Comparison of ENCODE assay signal across 8 cellular contexts in genomic region chr10:62816179-62817119, GRCh38. TPM values are rescaled to one million over a fixed set of nuclear protein-coding genes. Genes with fewer than 3 reads are reported as not detected.
DNase-seq lines count a peak whose midpoint lies in the region; ATAC-seq and TF ChIP-seq lines count a peak whose summit lies in the region.

EGR2 (minus strand) TSS chr10:62816366; CDS start chr10:62816029, 337 bp downstream.

- H3K4me3 ChIP-seq in GM12875 (ENCODE audit: low read depth, low read length) = peak within 1 kb of the TSS; percentile 72

- H3K27ac Mint-ChIP-seq in T-helper 1 cell treated with Interleukin-12 subunit alpha and Interleukin-12 subunit beta and Interleukin-4 antibody, amounts not matched to agents 30 μg/mL and 1 μg/mL, for 36 hours = peak within 1 kb of the TSS; percentile 97
- H3K27ac Mint-ChIP-seq in progenitor cell of endocrine pancreas = peak within 1 kb of the TSS; percentile 95

- DNase-seq in NCI-H1417 treated with DMSO at 0.1 percent for 48 hours (lab: John Stamatoyannopoulos, UW) (peak; percentile 18), amygdala (lab: John Stamatoyannopoulos, UW) (peak; percentile 73 to 96 (median 90)), left cardiac atrium (peak; percentile 95), progenitor cell of endocrine pancreas (ENCODE audit: low spot score, unreplicated experiment) (peak; percentile 72), ureter (ENCODE audit: low spot score) (peak; percentile 94)

- TF ChIP-seq CTCF in GM12875 (IDR thresholded peaks at IDR 0.05; ENCODE audit: borderline replicate concordance, insufficient read depth, low read depth, low read length) (no peak), progenitor cell of endocrine pancreas (IDR thresholded peaks at IDR 0.05; ENCODE audit: unreplicated experiment) (no peak)

- H3K9me3 Mint-ChIP-seq in T-helper 1 cell treated with Interleukin-12 subunit alpha and Interleukin-12 subunit beta and Interleukin-4 antibody, amounts not matched to agents 30 μg/mL and 1 μg/mL, for 36 hours = no peaks in the 10 kb centered on the region
- no peaks in the 10 kb centered on the region for H3K9me3 Mint-ChIP-seq in progenitor cell of endocrine pancreas (ENCODE audit: low read depth)

- peak within 1 kb of the TSS; percentile 95 for H3K4me3 Mint-ChIP-seq in T-helper 1 cell treated with Interleukin-12 subunit alpha and Interleukin-12 subunit beta and Interleukin-4 antibody, amounts not matched to agents 30 μg/mL and 1 μg/mL, for 36 hours
- peak within 1 kb of the TSS; percentile 90 for H3K4me3 Mint-ChIP-seq in progenitor cell of endocrine pancreas (ENCODE audit: low read depth)

- intact Hi-C loops in left cardiac atrium (cut with DNase I) = loop anchor here (5.0 to 10.0 kb wide), 4 partner anchors 179 to 372 kb away; no protein-coding TSS in a partner anchor

- peaks cover 75% of the 10 kb centered on the region for H3K27me3 Mint-ChIP-seq in T-helper 1 cell treated with Interleukin-12 subunit alpha and Interleukin-12 subunit beta and Interleukin-4 antibody, amounts not matched to agents 30 μg/mL and 1 μg/mL, for 36 hours (ENCODE audit: low read depth)
- H3K27me3 Mint-ChIP-seq in progenitor cell of endocrine pancreas = peaks cover 88% of the 10 kb centered on the region

- ATAC-seq in HG02763 (IDR thresholded peaks at IDR 0.05; ENCODE audit: unreplicated experiment) (peak; percentile 70), left cardiac atrium (peak; percentile 87 to 88)

- peaks cover 45% of the 10 kb centered on the region for H3K4me1 Mint-ChIP-seq in T-helper 1 cell treated with Interleukin-12 subunit alpha and Interleukin-12 subunit beta and Interleukin-4 antibody, amounts not matched to agents 30 μg/mL and 1 μg/mL, for 36 hours (ENCODE audit: low read depth)
- peaks cover 19% of the 10 kb centered on the region for H3K4me1 Mint-ChIP-seq in progenitor cell of endocrine pancreas (ENCODE audit: low read depth)

- peaks cover 24% of the 10 kb centered on the region for H3K36me3 Mint-ChIP-seq in T-helper 1 cell treated with Interleukin-12 subunit alpha and Interleukin-12 subunit beta and Interleukin-4 antibody, amounts not matched to agents 30 μg/mL and 1 μg/mL, for 36 hours (ENCODE audit: low read depth)
- no peaks in the 10 kb centered on the region for H3K36me3 Mint-ChIP-seq in progenitor cell of endocrine pancreas (ENCODE audit: insufficient read depth)

RNA-seq across cellular contexts. Expression of gene EGR2, which starts in this region (rescaled TPM):
- total RNA-seq in left cardiac atrium (1 to 10 TPM; 2.3 to 4.4 TPM), progenitor cell of endocrine pancreas (0.71 and 1.1 TPM in 2 replicates), ureter (5.7 TPM)

Comparison
In these comparisons a context has a peak if more than half of its experiments do, and no peak if none do; other contexts are left out.
1. Peak in every context shown above with its lines: DNase-seq, ATAC-seq and H3K4me3 ChIP-seq.
2. DNase-seq: peak in every context shown above with its lines; median percentile 95 in left cardiac atrium; 94 in ureter; 90 in amygdala; 72 in progenitor cell of endocrine pancreas; 18 in NCI-H1417 treated with DMSO at 0.1 percent for 48 hours.